In genomic region chr15:31343831-31344230, GRCh38 we compare ENCODE assay signal across 12 cellular contexts. TPM values are rescaled to one million over a fixed set of nuclear protein-coding genes. Genes with fewer than 3 reads are reported as not detected.
DNase-seq lines count a peak whose midpoint lies in the region; ATAC-seq, FAIRE-seq and TF ChIP-seq lines count a peak whose summit lies in the region.
"Had no signal": no experiment of that assay in that cellular context is flagged by ENCODE, and none has a peak within 500 bp of the region (broad histone marks: within the 10 kb centered on the region; RNA-seq: fewer than 3 reads in every experiment).

No MANE protein-coding gene starts in this region.

- RAD21 ChIA-PET in GM12878 (lab: Charles Lee; ENCODE audit: unreplicated experiment): interaction anchor here (0.9 to 1.4 kb wide), 2 partner anchors 80 to 91 kb away, joined by 3 to 4 read pairs; no protein-coding TSS in a partner anchor

- peak overlapping the region; percentile 64 to 94 (median 85) for H3K4me3 Mint-ChIP-seq in naive thymus-derived CD4-positive, alpha-beta T cell
- H3K4me3 Mint-ChIP-seq: HFFc6 had no signal

- TF ChIP-seq EP300 in GM12878 (IDR thresholded peaks at IDR 0.05; ENCODE audit: borderline replicate concordance in 1 of 2, control insufficient read depth in 1 of 2, low read depth in 2 of 2, low read length in 2 of 2) (no peak), upper lobe of left lung (IDR thresholded peaks at IDR 0.05) (no peak)

- H3K4me3 ChIP-seq in GM12878 (no peak overlapping the region), upper lobe of left lung (no peak overlapping the region)
- H3K4me3 ChIP-seq in naive thymus-derived CD4-positive, alpha-beta T cell (ENCODE audit: low read length): no peak overlapping the region
- H3K4me3 ChIP-seq: ovary had no signal

- ATAC-seq in Right ventricle myocardium superior (ENCODE audit: poor library complexity): peak; percentile 0
- no peak for ATAC-seq in GM12878
- no peak for ATAC-seq in naive thymus-derived CD4-positive, alpha-beta T cell
- no peak for ATAC-seq in upper lobe of left lung (ENCODE audit: low FRiP score in 2 of 2)
- ATAC-seq in HG03521 (IDR thresholded peaks at IDR 0.05; ENCODE audit: unreplicated experiment): no peak

- H3K4me1 Mint-ChIP-seq in naive thymus-derived CD4-positive, alpha-beta T cell: peaks cover 82 to 100% (median 96%) of the 10 kb centered on the region in 7 donors

- peak overlapping the region; percentile 80; the same call in 1 of the 2 replicates for H3K4me2 ChIP-seq in GM12878 (ENCODE audit: control insufficient read depth, insufficient read depth)

- TF ChIP-seq POLR2A in GM12878 (IDR thresholded peaks at IDR 0.05; ENCODE audit: low read depth, low read length): no peak; the same call in 1 of the 2 replicates
- TF ChIP-seq POLR2A in upper lobe of left lung (IDR thresholded peaks at IDR 0.05): peak in 1 of 4 donors; percentile 55

- 70% methylated on average over 4 of the region's 5 CpGs for WGBS in GM12878 (ENCODE audit: insufficient coverage, insufficient replicate concordance, low lambda C conversion rate, missing lambda C conversion rate)
- WGBS in upper lobe of left lung, 2 donors: 58 to 83% methylated on average over 2 to 5 of the region's 5 CpGs

- SMC1A ChIA-PET in GM12878 (lab: Charles Lee; ENCODE audit: uncharacterized antibody, unreplicated experiment): interaction anchor here (1.4 to 2.6 kb wide), 3 partner anchors 11 to 113 kb away, joined by 3 to 9 read pairs (median 4); no protein-coding TSS in a partner anchor

- no peak for DNase-seq in Right ventricle myocardium superior
- DNase-seq in cardiac septum (ENCODE audit: low spot score): no peak
- DNase-seq in GM12878 (ENCODE audit: low read depth, low spot score): no peak
- DNase-seq in naive thymus-derived CD4-positive, alpha-beta T cell: no peak
- DNase-seq in upper lobe of left lung: no peak
- no peak for DNase-seq in LoVo (ENCODE audit: low spot score)
- no peak for DNase-seq in activated gamma-delta T cell treated with Interleukin-2 at 50 U/mL for 16 hours
- DNase-seq: central memory CD4-positive, alpha-beta T cell; HFFc6; islet precursor cell; ovary had no signal

- H3K79me2 ChIP-seq in GM12878 (ENCODE audit: control insufficient read depth, insufficient read depth, low read length): peaks cover 100% of the 10 kb centered on the region

- in situ Hi-C loops in GM12878 (cut with MboI): loop anchor here (25.0 kb wide), 2 partner anchors 707 to 1268 kb away; partner anchors contain the start of genes ARHGAP11A and ARHGAP11B

- no peaks in the 10 kb centered on the region for H3K27me3 Mint-ChIP-seq in naive thymus-derived CD4-positive, alpha-beta T cell

- intact Hi-C loops in Right ventricle myocardium superior (cut with DNase I) (no loop called here), cardiac septum (cut with DNase I) (no loop called here), GM12878 (cut with micrococcal nuclease; ENCODE audit: unreplicated experiment) (no loop called here)
- intact Hi-C loops in naive thymus-derived CD4-positive, alpha-beta T cell (cut with micrococcal nuclease): no loop called here

- H3K27ac ChIP-seq in GM12878 (ENCODE audit: control insufficient read depth, insufficient read depth) (peak overlapping the region; percentile 96; the same call in 1 of the 2 replicates), upper lobe of left lung (peak overlapping the region; percentile 75 to 99 (median 86))
- H3K27ac ChIP-seq in naive thymus-derived CD4-positive, alpha-beta T cell (ENCODE audit: low read depth, low read length): peak overlapping the region; percentile 94
- H3K27ac ChIP-seq: ovary had no signal

- H3K27me3 ChIP-seq in GM12878 (replicated peaks in 1 of 2; ENCODE audit: control insufficient read depth in 2 of 2, insufficient read depth in 2 of 2, low read length in 1 of 2): no peaks in the 10 kb centered on the region
- H3K27me3 ChIP-seq in naive thymus-derived CD4-positive, alpha-beta T cell (ENCODE audit: control insufficient read depth in 2 of 2, insufficient read depth in 2 of 2, low read length in 2 of 2): no peaks in the 10 kb centered on the region
- H3K27me3 ChIP-seq in upper lobe of left lung: no peaks in the 10 kb centered on the region
- H3K27me3 ChIP-seq: ovary had no signal

- POLR2A ChIA-PET in GM12878 (lab: Charles Lee): interaction anchor here (0.9 kb wide), 1 partner anchor 94 kb away, joined by 3 read pairs; no protein-coding TSS in a partner anchor
- POLR2A ChIA-PET in naive thymus-derived CD4-positive, alpha-beta T cell (lab: Charles Lee): interaction anchor here (1.0 to 21.3 kb wide), 5 partner anchors 10 to 91 kb away, joined by 3 to 529 read pairs (median 5); no protein-coding TSS in a partner anchor

- no peaks in the 10 kb centered on the region for H3K9me3 Mint-ChIP-seq in naive thymus-derived CD4-positive, alpha-beta T cell
- H3K9me3 Mint-ChIP-seq: HFFc6 had no signal

- H3K36me3 ChIP-seq in GM12878 (ENCODE audit: control insufficient read depth in 2 of 2, insufficient read depth in 2 of 2, low read length in 1 of 2) (peaks cover 9 to 35% of the 10 kb centered on the region in 2 experiments; a peak in 3 of 4 replicates), upper lobe of left lung (peaks cover 0 to 21% (median 9%) of the 10 kb centered on the region in 4 donors)
- H3K36me3 ChIP-seq in naive thymus-derived CD4-positive, alpha-beta T cell (ENCODE audit: control insufficient read depth in 2 of 3, insufficient read depth in 3 of 3, low read length in 3 of 3): peaks cover 0 to 11% (median 0%) of the 10 kb centered on the region in 3 experiments
- H3K36me3 ChIP-seq: ovary had no signal

- H3K36me3 Mint-ChIP-seq in naive thymus-derived CD4-positive, alpha-beta T cell: peaks cover 0 to 21% (median 0%) of the 10 kb centered on the region in 5 donors

- TF ChIP-seq CTCF in GM12878 (IDR thresholded peaks at IDR 0.05 in 2 of 3, conservative IDR thresholded peaks at IDR 0.05 in 1 of 3; ENCODE audit: control insufficient read depth in 2 of 3, extremely low read depth in 1 of 3, insufficient read depth in 1 of 3, low read depth in 3 of 3, low read length in 3 of 3) (no peak), upper lobe of left lung (IDR thresholded peaks at IDR 0.05) (no peak)

- H3K9me3 ChIP-seq in GM12878 (replicated peaks; ENCODE audit: control insufficient read depth, insufficient read depth, low read length): no peaks in the 10 kb centered on the region
- no peaks in the 10 kb centered on the region for H3K9me3 ChIP-seq in naive thymus-derived CD4-positive, alpha-beta T cell (ENCODE audit: control insufficient read depth in 2 of 3, low read length in 3 of 3)
- H3K9me3 ChIP-seq in upper lobe of left lung: no peaks in the 10 kb centered on the region
- H3K9me3 ChIP-seq: ovary had no signal

- peaks cover 87% of the 10 kb centered on the region for H3K4me1 ChIP-seq in GM12878 (ENCODE audit: control insufficient read depth, insufficient read depth, low read length)
- H3K4me1 ChIP-seq in naive thymus-derived CD4-positive, alpha-beta T cell (ENCODE audit: control insufficient read depth in 2 of 2, insufficient read depth in 2 of 2, low read length in 2 of 2): peaks cover 98 to 100% of the 10 kb centered on the region in 2 donors
- peaks cover 88 to 100% (median 99%) of the 10 kb centered on the region in 4 donors for H3K4me1 ChIP-seq in upper lobe of left lung

- H3K9ac ChIP-seq in GM12878 (ENCODE audit: control insufficient read depth, insufficient read depth, low read length): peak overlapping the region; percentile 8; the same call in 1 of the 2 replicates

- BruUV-seq in GM12878 (replicated peaks; lab: Mats Ljungman, UMichigan): no TSS peak

- TF ChIP-seq RAD21 in GM12878 (IDR thresholded peaks at IDR 0.05; ENCODE audit: insufficient read depth, low read depth, low read length): no peak

- no peak for FAIRE-seq in GM12878 (lab: Jason Lieb, UNC)

- H3K27ac Mint-ChIP-seq in naive thymus-derived CD4-positive, alpha-beta T cell: peak overlapping the region; percentile 75 to 99 (median 97)
- H3K27ac Mint-ChIP-seq: HFFc6 had no signal

- CTCF ChIA-PET in GM12878 (lab: Yijun Ruan, JAX): interaction anchor here (0.9 to 1.3 kb wide), 3 partner anchors 13 to 145 kb away, joined by 3 to 8 read pairs (median 5); no protein-coding TSS in a partner anchor
- CTCF ChIA-PET in naive thymus-derived CD4-positive, alpha-beta T cell (lab: Charles Lee): interaction anchor here (1.2 kb wide), 2 partner anchors 16 to 91 kb away, joined by 3 read pairs; no protein-coding TSS in a partner anchor

- H4K20me1 ChIP-seq in GM12878 (ENCODE audit: control insufficient read depth, insufficient read depth): peaks cover 8% of the 10 kb centered on the region

- no peak overlapping the region for H2AFZ ChIP-seq in GM12878 (ENCODE audit: control insufficient read depth, low read depth, low read length)

TF ChIP-seq in GM12878, 131 proteins besides CTCF, POLR2A, EP300 and RAD21 (continues in another document):
- no peak for TF ChIP-seq SRF (IDR thresholded peaks at IDR 0.05; ENCODE audit: low read depth in 2 of 2, low read length in 2 of 2)

RNA-seq across cellular contexts. Expression of gene KLF13, which starts 17.2 kb away (rescaled TPM):
- total RNA-seq in Right ventricle myocardium superior (65.7 TPM), cardiac septum (35.7 TPM), GM12878 (2014; rRNA removed) (49.3 and 51.8 TPM in 2 replicates), GM12878 (2014; rRNA removed; fragmentation: Illumina TruSeq; extraction: Trizol) (64.7 and 65.1 TPM in 2 replicates), GM12878 (2021) (109 and 112 TPM in 2 replicates), upper lobe of left lung (100 to 1,000 TPM; 103 to 231 (median 147) TPM)
- 47.3 and 48.6 TPM in 2 replicates for total RNA-seq in GM12878 (2013; cell fraction: nucleolus; rRNA removed)
- polyA plus RNA-seq in GM12878 (2011; ENCODE audit: low read depth): 21.1 TPM
- polyA plus RNA-seq in GM12878 (2011; rRNA removed) (71.9 and 72.0 TPM in 2 replicates), GM12878 (2014; fragmentation: Illumina TruSeq; extraction: Trizol) (42.3 and 48.2 TPM in 2 replicates), GM12878 (2014; fragmentation: Nextera tagmentation; extraction: Ambion mirVana) (10 to 100 TPM; 31.1 to 63.1 TPM), GM12878 (2014; rRNA removed) (51.0 and 52.4 TPM in 2 replicates), GM12878 (2016; fragmentation: Nextera tagmentation; extraction: Ambion mirVana) (10 to 100 TPM; 20.3 to 24.4 TPM)
- 40.2 and 46.9 TPM in 2 replicates for polyA plus RNA-seq in GM12878 (2011; cell fraction: cytosol; rRNA removed)
- 35.3 and 41.2 TPM in 2 replicates for polyA plus RNA-seq in GM12878 (2011; cell fraction: nucleus; rRNA removed)
- polyA plus RNA-seq in GM12878 (2012): 50.2 and 70.7 TPM in 2 replicates
- polyA minus RNA-seq in GM12878 (2011; rRNA and poly(A)+ RNA removed): 55.7 and 58.5 TPM in 2 replicates
- 23.3 and 37.1 TPM in 2 replicates for polyA minus RNA-seq in GM12878 (2011; cell fraction: cytosol; rRNA and poly(A)+ RNA removed)
- polyA minus RNA-seq in GM12878 (2011; cell fraction: nucleus; rRNA and poly(A)+ RNA removed): 10.3 and 17.7 TPM in 2 replicates
- 100 to 1,000 TPM; 175 to 256 (median 199) TPM for total RNA-seq in naive thymus-derived CD4-positive, alpha-beta T cell
- 10 to 100 TPM; 42.4 to 53.7 TPM for polyA plus RNA-seq in naive thymus-derived CD4-positive, alpha-beta T cell
